Comparison of ENCODE assay signal across 9 cellular contexts in the genomic region with DNA sequence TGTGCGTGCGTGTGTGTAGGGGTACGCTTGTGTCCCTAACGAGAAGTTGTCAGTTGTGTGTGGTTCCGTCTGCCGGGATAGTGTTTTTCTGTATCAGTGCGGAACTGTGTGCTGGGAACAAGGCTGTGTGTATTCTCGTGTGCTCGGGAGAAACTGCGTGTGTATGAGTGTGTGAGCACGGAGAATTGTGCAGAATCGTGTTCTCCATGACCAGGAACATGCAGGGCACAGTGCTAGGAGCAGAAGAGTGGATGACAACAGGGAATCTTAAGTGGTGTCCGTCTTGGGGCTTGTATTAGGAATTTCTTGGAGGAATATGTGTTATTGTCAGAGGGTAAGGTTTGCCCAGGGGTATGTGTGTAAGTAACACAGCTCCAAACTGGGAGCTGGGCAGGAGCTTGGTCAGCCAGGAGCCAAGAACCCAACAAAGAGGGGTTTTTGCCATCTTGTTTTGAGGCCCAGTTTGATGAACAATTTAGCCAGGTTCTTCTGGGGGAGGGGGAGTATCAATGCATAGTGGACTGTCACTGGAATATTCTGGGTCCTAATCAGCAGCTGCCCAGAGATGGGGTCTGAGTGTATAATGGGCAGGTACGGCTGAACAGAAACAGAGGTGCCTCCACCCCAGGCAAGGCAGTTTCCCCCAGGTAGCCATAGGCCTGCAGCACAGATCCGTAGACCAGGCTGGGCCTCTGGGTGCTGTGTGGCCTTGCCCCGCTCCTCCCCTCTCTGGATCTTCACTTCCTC. TPM values are rescaled to one million over a fixed set of nuclear protein-coding genes. Genes with fewer than 3 reads are reported as not detected.
DNase-seq lines count a peak whose midpoint lies in the region; FAIRE-seq and TF ChIP-seq lines count a peak whose summit lies in the region.
"Had no signal": no experiment of that assay in that cellular context is flagged by ENCODE, and none has a peak within 500 bp of the region (broad histone marks: within the 10 kb centered on the region; RNA-seq: fewer than 3 reads in every experiment).

No MANE protein-coding gene starts in this region.

- peaks cover 57% of the 10 kb centered on the region for H3K4me1 Mint-ChIP-seq in activated CD4-positive, alpha-beta memory T cell treated with anti-CD3 and anti-CD28 coated beads for 36 hours (ENCODE audit: low read depth)

- H3K4me1 ChIP-seq in muscle layer of duodenum (ENCODE audit: control insufficient read depth in 1 of 2, insufficient read depth in 2 of 2, low read length in 2 of 2): peaks cover 0 to 49% of the 10 kb centered on the region in 2 donors

- H3K27me3 ChIP-seq in BJ (ENCODE audit: control insufficient read depth, insufficient read depth, low read length) (no peaks in the 10 kb centered on the region), muscle layer of duodenum (ENCODE audit: low read depth, low read length) (peaks cover 55% of the 10 kb centered on the region)

- POLR2A ChIA-PET in BJ (lab: Charles Lee): no interaction called here
- POLR2A ChIA-PET in activated CD4-positive, alpha-beta memory T cell treated with anti-CD3 and anti-CD28 coated beads for 36 hours (lab: Charles Lee): no interaction called here

- peak; percentile 9 for FAIRE-seq in GM12892 (lab: Jason Lieb, UNC)
- FAIRE-seq: TTC549 had no signal

- H3K27ac ChIP-seq in muscle layer of duodenum (ENCODE audit: low read length): peak overlapping the region; percentile 26

- H3K9me3 ChIP-seq in muscle layer of duodenum (ENCODE audit: control insufficient read depth in 1 of 2, low read length in 2 of 2): no peaks in the 10 kb centered on the region

- no peak for TF ChIP-seq CTCF in BJ (IDR thresholded peaks at IDR 0.05; ENCODE audit: insufficient read depth, low read depth, low read length)

- H3K4me3 Mint-ChIP-seq in activated CD4-positive, alpha-beta memory T cell treated with anti-CD3 and anti-CD28 coated beads for 36 hours: peak overlapping the region; percentile 14

- intact Hi-C loops in activated CD4-positive, alpha-beta memory T cell treated with anti-CD3 and anti-CD28 coated beads for 36 hours (cut with micrococcal nuclease): loop anchor here (10.0 kb wide), 1 partner anchor 154 kb away; no protein-coding TSS in a partner anchor

- no peaks in the 10 kb centered on the region for H3K9me3 Mint-ChIP-seq in activated CD4-positive, alpha-beta memory T cell treated with anti-CD3 and anti-CD28 coated beads for 36 hours

- TF ChIP-seq POLR2A in GM12892 (IDR thresholded peaks at IDR 0.05; ENCODE audit: low read depth, low read length): no peak

- H3K36me3 ChIP-seq in BJ (ENCODE audit: control insufficient read depth, insufficient read depth, low read length): peaks cover 13% of the 10 kb centered on the region
- H3K36me3 ChIP-seq in muscle layer of duodenum (ENCODE audit: control insufficient read depth in 1 of 2, insufficient read depth in 2 of 2, low read length in 2 of 2): no peaks in the 10 kb centered on the region

- no peaks in the 10 kb centered on the region for H3K36me3 Mint-ChIP-seq in activated CD4-positive, alpha-beta memory T cell treated with anti-CD3 and anti-CD28 coated beads for 36 hours

- H3K4me3 ChIP-seq in BJ (ENCODE audit: low read depth, low read length): peak overlapping the region; percentile 74
- peak overlapping the region; percentile 49 to 69 for H3K4me3 ChIP-seq in muscle layer of duodenum (ENCODE audit: low read depth in 1 of 2, low read length in 2 of 2)

- H3K27me3 Mint-ChIP-seq in activated CD4-positive, alpha-beta memory T cell treated with anti-CD3 and anti-CD28 coated beads for 36 hours: peaks cover 76% of the 10 kb centered on the region

- CTCF ChIA-PET in BJ (lab: Yijun Ruan, JAX): interaction anchor here (2.1 kb wide), 1 partner anchor 189 kb away, joined by 4 read pairs; no protein-coding TSS in a partner anchor
- CTCF ChIA-PET in activated CD4-positive, alpha-beta memory T cell treated with anti-CD3 and anti-CD28 coated beads for 36 hours (lab: Charles Lee): no interaction called here

- DNase-seq in BJ (ENCODE audit: low read depth) (no peak), GM12892 (ENCODE audit: insufficient read length) (no peak), NCI-H1048 (lab: John Stamatoyannopoulos, UW) (no peak), ureter (ENCODE audit: low spot score) (no peak), SK-N-DZ (ENCODE audit: low spot score) (no peak), NCI-H1417 (lab: John Stamatoyannopoulos, UW) (no peak)
- DNase-seq in activated CD4-positive, alpha-beta memory T cell treated with anti-CD3 and anti-CD28 coated beads for 36 hours: no peak

- no peak overlapping the region for H3K27ac Mint-ChIP-seq in activated CD4-positive, alpha-beta memory T cell treated with anti-CD3 and anti-CD28 coated beads for 36 hours

RNA-seq across cellular contexts. Expression of a gene that starts 2.2 kb away (rescaled TPM):
- polyA plus RNA-seq in BJ (2011; rRNA removed): 5.0 and 7.7 TPM in 2 replicates
- polyA minus RNA-seq in BJ (2011; rRNA and poly(A)+ RNA removed): 4.2 and 4.3 TPM in 2 replicates
- polyA plus RNA-seq in GM12892 (2012; ENCODE audit: missing spikeins): 0.42 TPM
- total RNA-seq in activated CD4-positive, alpha-beta memory T cell treated with anti-CD3 and anti-CD28 coated beads for 36 hours: under 1 TPM; 0.15 to 0.19 TPM
- 0.62 TPM for total RNA-seq in ureter
- polyA plus RNA-seq in SK-N-DZ (2014; cell fraction: cytosol; rRNA removed): 10.2 and 11.3 TPM in 2 replicates
- 19.9 and 23.2 TPM in 2 replicates for polyA plus RNA-seq in SK-N-DZ (2014; cell fraction: nucleus; rRNA removed)

RNA-seq across cellular contexts. Expression of a gene that starts 27.5 kb away (rescaled TPM):
- polyA plus RNA-seq in BJ (2011; rRNA removed): 113 and 173 TPM in 2 replicates
- 53.5 and 54.6 TPM in 2 replicates for polyA minus RNA-seq in BJ (2011; rRNA and poly(A)+ RNA removed)
- 284 TPM for polyA plus RNA-seq in GM12892 (2012; ENCODE audit: missing spikeins)
- total RNA-seq in activated CD4-positive, alpha-beta memory T cell treated with anti-CD3 and anti-CD28 coated beads for 36 hours: 100 to 1,000 TPM; 169 to 173 TPM
- total RNA-seq in ureter: 123 TPM
- polyA plus RNA-seq in SK-N-DZ (2014; cell fraction: cytosol; rRNA removed): 238 and 247 TPM in 2 replicates
- polyA plus RNA-seq in SK-N-DZ (2014; cell fraction: nucleus; rRNA removed): 176 and 188 TPM in 2 replicates
